Comparison of ENCODE assay signal across 1 cellular context in genomic region chr22:49882519-49883293, GRCh38.
TF ChIP-seq lines count a peak whose summit lies in the region.

No MANE protein-coding gene starts in this region.

TF ChIP-seq in GM12878, 131 proteins besides CTCF, POLR2A, EP300 and RAD21:
- TF ChIP-seq EED (IDR thresholded peaks at IDR 0.05; ENCODE audit: low read depth) (no peak), CBFB (IDR thresholded peaks at IDR 0.05; ENCODE audit: low read depth) (no peak)
TF ChIP-seq in GM12878: peak in this region for 0.
